Comparison of ENCODE assay signal across 30 cellular contexts in genomic region chr2:9790702-9791225, GRCh38.
"Had no signal": no experiment of that assay in that cellular context is flagged by ENCODE, and none has a peak within 500 bp of the region (broad histone marks: within the 10 kb centered on the region; RNA-seq: fewer than 3 reads in every experiment).

No MANE protein-coding gene starts in this region.

- H3K27ac ChIP-seq: adrenal gland, body of pancreas, breast epithelium, Peyer's patch, WERI-Rb-1 had no signal

- H3K27me3 ChIP-seq: adrenal gland, body of pancreas, breast epithelium, Peyer's patch had no signal

- FAIRE-seq: astrocyte had no signal

- DNase-seq: activated CD4-positive, alpha-beta T cell treated with anti-CD3 and anti-CD28 coated beads for 1 hour; activated CD4-positive, alpha-beta T cell treated with anti-CD3 and anti-CD28 coated beads for 48 hours; activated CD4-positive, CD25-positive, alpha-beta regulatory T cell; activated CD8-positive, alpha-beta T cell treated with anti-CD3 and anti-CD28 coated beads for 36 hours; activated gamma-delta T cell treated with Interleukin-2 at 50 U/mL for 16 hours; activated naive CD4-positive, alpha-beta T cell treated with anti-CD3 and anti-CD28 coated beads for 36 hours; activated T-cell treated with anti-CD3 and anti-CD28 coated beads, Interleukin-2, amount 50 U/mL, for 24 hours; body of pancreas; Kasumi-1; MM.1S; MV-4-11; NCI-H1092; NCI-H1436 treated with DMSO at 0.1 percent for 48 hours; NCI-H1694 treated with DMSO at 0.1 percent for 48 hours; NCI-H2029; NCI-H345; NCI-H524 treated with DMSO at 0.1 percent for 48 hours; PC-3; Peyer's patch; RPMI8226; SIG-M5; T-cell; T-helper 2 cell; T-helper 9 cell; WERI-Rb-1 had no signal

- H3K27ac Mint-ChIP-seq: activated CD8-positive, alpha-beta T cell treated with anti-CD3 and anti-CD28 coated beads for 36 hours; activated naive CD4-positive, alpha-beta T cell treated with anti-CD3 and anti-CD28 coated beads for 36 hours; activated naive CD4-positive, alpha-beta T cell treated with anti-CD3 and anti-CD28 coated beads, Interleukin-2, amount 50 U/mL, for 72 hours; activated T-cell treated with anti-CD3 and anti-CD28 coated beads, Interleukin-2, amount 50 U/mL, for 24 hours; T-cell had no signal

- H3K36me3 Mint-ChIP-seq: T-cell had no signal

- ATAC-seq: activated CD8-positive, alpha-beta T cell treated with anti-CD3 and anti-CD28 coated beads for 36 hours; activated naive CD4-positive, alpha-beta T cell treated with anti-CD3 and anti-CD28 coated beads, Interleukin-2, amount 50 U/mL, for 72 hours; PC-3; SK-N-SH treated with all-trans-retinoic acid at 6 μM for 48 hours; T-cell had no signal

- H3K4me3 ChIP-seq: adrenal gland, body of pancreas, breast epithelium, Peyer's patch had no signal

- H3K4me3 Mint-ChIP-seq: activated CD8-positive, alpha-beta T cell treated with anti-CD3 and anti-CD28 coated beads for 36 hours; activated naive CD4-positive, alpha-beta T cell treated with anti-CD3 and anti-CD28 coated beads for 36 hours; activated T-cell treated with anti-CD3 and anti-CD28 coated beads, Interleukin-2, amount 50 U/mL, for 24 hours; T-cell had no signal

- H3K36me3 ChIP-seq: adrenal gland, breast epithelium, Peyer's patch, WERI-Rb-1 had no signal

- H3K4me1 ChIP-seq: adrenal gland, breast epithelium, Peyer's patch had no signal

- H3K9me3 ChIP-seq: adrenal gland, body of pancreas had no signal
